Comparison of ENCODE assay signal across 25 cellular contexts in genomic region chr5:102579379-102579778, GRCh38.
"Had no signal": no experiment of that assay in that cellular context is flagged by ENCODE, and none has a peak within 500 bp of the region (broad histone marks: within the 10 kb centered on the region; RNA-seq: fewer than 3 reads in every experiment).

No MANE protein-coding gene starts in this region.

- H3K9me3 ChIP-seq: left ventricle myocardium inferior, neutrophil, right atrium auricular region, right lobe of liver, suprapubic skin, thoracic aorta, tibial artery, upper lobe of right lung had no signal

- DNase-seq: hypothalamus; immature natural killer cell; left ventricle myocardium inferior; mesendoderm; naive B cell; natural killer cell; nephron progenitor cell; occipital lobe; right lobe of liver; stimulated activated CD4-positive, alpha-beta T cell treated with anti-CD3 and anti-CD28 coated beads, Interleukin-12 subunit alpha, Interleukin-12 subunit beta, amount 100 ng/mL, for 4 hours; stimulated activated CD4-positive, alpha-beta T cell treated with anti-CD3 and anti-CD28 coated beads, Interleukin-15, amount 100 ng/mL, for 24 hours; stimulated activated CD4-positive, alpha-beta T cell treated with anti-CD3 and anti-CD28 coated beads, Interleukin-2, amount 100 ng/mL, for 24 hours; stimulated activated CD4-positive, alpha-beta T cell treated with anti-CD3 and anti-CD28 coated beads, Interleukin-4, amount 100 ng/mL, for 24 hours; stimulated activated naive CD4-positive, alpha-beta T cell; tibial artery; trophoblast cell; upper lobe of right lung had no signal

- H3K4me1 ChIP-seq: left ventricle myocardium inferior, neural progenitor cell, right atrium auricular region, suprapubic skin, tibial artery, upper lobe of right lung had no signal

- H3K27ac ChIP-seq: left ventricle myocardium inferior, neural progenitor cell, neutrophil, right atrium auricular region, right lobe of liver, suprapubic skin, thoracic aorta, tibial artery, upper lobe of right lung had no signal

- ATAC-seq: natural killer cell; right lobe of liver; stimulated activated effector memory CD8-positive, alpha-beta T cell treated with anti-CD3 and anti-CD28 coated beads, Interleukin-12 subunit alpha, Interleukin-12 subunit beta, amount 100 ng/mL, for 72 hours; upper lobe of right lung had no signal

- H3K27me3 ChIP-seq: neural progenitor cell, neutrophil, right atrium auricular region, right lobe of liver, suprapubic skin, tibial artery, upper lobe of right lung had no signal

- FAIRE-seq: urothelium cell line had no signal

- H3K36me3 ChIP-seq: left ventricle myocardium inferior, neural progenitor cell, neutrophil, right atrium auricular region, right lobe of liver, suprapubic skin, thoracic aorta, tibial artery, upper lobe of right lung had no signal

- H3K4me3 ChIP-seq: left ventricle myocardium inferior, lung, neural progenitor cell, right atrium auricular region, right lobe of liver, suprapubic skin, thoracic aorta, tibial artery, upper lobe of right lung had no signal
